1 cellular context compared by ENCODE assay signal in the genomic region with DNA sequence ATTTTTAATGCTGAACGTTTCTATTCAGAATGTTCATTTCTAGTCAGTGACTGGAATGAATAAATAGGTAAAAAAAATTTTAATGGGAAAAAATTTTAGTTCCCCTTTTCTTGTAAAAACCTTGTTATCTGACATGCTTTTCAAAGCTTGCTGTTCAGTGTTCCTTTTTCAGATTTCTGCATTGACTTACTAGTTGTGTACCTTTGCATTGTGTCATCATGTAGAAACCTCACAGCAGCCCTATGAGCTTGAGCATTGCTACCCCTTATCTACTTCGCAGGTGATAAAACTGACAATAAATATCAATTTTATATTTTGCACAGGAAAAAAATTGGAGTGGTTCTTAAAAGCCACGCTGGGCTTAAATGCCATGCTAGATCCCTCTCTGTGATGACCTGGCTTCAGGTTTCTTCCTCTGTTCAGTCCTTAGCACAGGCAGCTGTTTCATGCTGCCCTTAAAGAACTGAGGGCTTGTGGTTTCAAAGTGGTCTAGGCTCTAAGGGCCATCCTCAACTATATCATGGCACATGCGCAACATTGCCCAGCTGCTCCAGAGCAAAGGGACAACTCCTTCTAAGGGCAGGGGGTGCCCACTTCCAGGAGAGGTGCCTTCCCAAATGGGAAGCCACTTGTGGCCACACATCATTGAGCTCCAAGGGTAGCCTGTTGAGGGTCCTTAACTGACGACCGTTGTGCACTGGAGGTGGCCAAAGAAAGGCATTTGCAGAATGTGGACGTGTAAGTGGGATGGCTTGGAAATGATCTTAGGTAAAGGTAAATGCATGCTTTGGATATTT.
A peak's percentile ranks its signal among the peaks of the same experiment; 100 is the strongest.
TF ChIP-seq lines count a peak whose summit lies in the region.

No MANE protein-coding gene starts in this region.

TF ChIP-seq in GM12878, 131 proteins besides CTCF, POLR2A, EP300 and RAD21 (continued from another document and continues in another):
- TF ChIP-seq ZNF217 (IDR thresholded peaks at IDR 0.05) (no peak), RB1 (IDR thresholded peaks at IDR 0.05; ENCODE audit: borderline replicate concordance) (no peak), ZNF24 (IDR thresholded peaks at IDR 0.05) (no peak), MTA3 (IDR thresholded peaks at IDR 0.05; ENCODE audit: borderline replicate concordance, low read length) (no peak; the same call in 1 of the 2 replicates), KLF5 (IDR thresholded peaks at IDR 0.05; ENCODE audit: partially characterized antibody) (no peak), MYB (IDR thresholded peaks at IDR 0.05; ENCODE audit: borderline replicate concordance, low read depth, low read length) (no peak), MYC (IDR thresholded peaks at IDR 0.05; ENCODE audit: insufficient read depth, insufficient read length, insufficient replicate concordance, low read length, severe bottlenecking) (no peak), TBL1XR1 (IDR thresholded peaks at IDR 0.05; ENCODE audit: low read depth, low read length) (0 out of 2 replicates have a peak, but pooled peaks have one; percentile 28), NBN (IDR thresholded peaks at IDR 0.05) (no peak), SIN3A (IDR thresholded peaks at IDR 0.05; ENCODE audit: low read depth, low read length) (no peak), WRNIP1 (IDR thresholded peaks at IDR 0.05; ENCODE audit: borderline replicate concordance, low read depth, low read length) (no peak), ATF7 (IDR thresholded peaks at IDR 0.05; ENCODE audit: low read depth) (no peak), SKIL (IDR thresholded peaks at IDR 0.05; ENCODE audit: low read depth, poor library complexity, severe bottlenecking) (no peak), STAT1 (conservative IDR thresholded peaks at IDR 0.05) (no peak), PKNOX1 (IDR thresholded peaks at IDR 0.05) (no peak), NFYA (IDR thresholded peaks at IDR 0.05; ENCODE audit: borderline replicate concordance, low read depth, low read length) (no peak), SREBF1 (IDR thresholded peaks at IDR 0.05; ENCODE audit: low read length) (no peak), ZBTB33 (IDR thresholded peaks at IDR 0.05) (no peak), NRF1 (conservative IDR thresholded peaks at IDR 0.05; ENCODE audit: low read depth, low read length) (0 out of 2 replicates have a peak, but pooled peaks have one; percentile 35), SRF (IDR thresholded peaks at IDR 0.05; ENCODE audit: low read depth in 2 of 2, low read length in 2 of 2) (no peak), JUND (IDR thresholded peaks at IDR 0.05; ENCODE audit: low read depth, low read length) (no peak), HDAC6 (IDR thresholded peaks at IDR 0.05; ENCODE audit: unreplicated experiment) (no peak), ATF2 (IDR thresholded peaks at IDR 0.05; ENCODE audit: low read length) (0 out of 2 replicates have a peak, but pooled peaks have one; percentile 17), KDM1A (IDR thresholded peaks at IDR 0.05; ENCODE audit: borderline replicate concordance) (no peak), HDGF (IDR thresholded peaks at IDR 0.05) (no peak), CBX3 (IDR thresholded peaks at IDR 0.05; ENCODE audit: borderline replicate concordance, low read depth) (no peak), FOXK2 (IDR thresholded peaks at IDR 0.05) (no peak), ETV6 (conservative IDR thresholded peaks at IDR 0.05 in 1 of 2, IDR thresholded peaks at IDR 0.05 in 1 of 2; ENCODE audit: borderline replicate concordance in 1 of 2, low read depth in 1 of 2) (no peak)
- TF ChIP-seq, protein P1, sequence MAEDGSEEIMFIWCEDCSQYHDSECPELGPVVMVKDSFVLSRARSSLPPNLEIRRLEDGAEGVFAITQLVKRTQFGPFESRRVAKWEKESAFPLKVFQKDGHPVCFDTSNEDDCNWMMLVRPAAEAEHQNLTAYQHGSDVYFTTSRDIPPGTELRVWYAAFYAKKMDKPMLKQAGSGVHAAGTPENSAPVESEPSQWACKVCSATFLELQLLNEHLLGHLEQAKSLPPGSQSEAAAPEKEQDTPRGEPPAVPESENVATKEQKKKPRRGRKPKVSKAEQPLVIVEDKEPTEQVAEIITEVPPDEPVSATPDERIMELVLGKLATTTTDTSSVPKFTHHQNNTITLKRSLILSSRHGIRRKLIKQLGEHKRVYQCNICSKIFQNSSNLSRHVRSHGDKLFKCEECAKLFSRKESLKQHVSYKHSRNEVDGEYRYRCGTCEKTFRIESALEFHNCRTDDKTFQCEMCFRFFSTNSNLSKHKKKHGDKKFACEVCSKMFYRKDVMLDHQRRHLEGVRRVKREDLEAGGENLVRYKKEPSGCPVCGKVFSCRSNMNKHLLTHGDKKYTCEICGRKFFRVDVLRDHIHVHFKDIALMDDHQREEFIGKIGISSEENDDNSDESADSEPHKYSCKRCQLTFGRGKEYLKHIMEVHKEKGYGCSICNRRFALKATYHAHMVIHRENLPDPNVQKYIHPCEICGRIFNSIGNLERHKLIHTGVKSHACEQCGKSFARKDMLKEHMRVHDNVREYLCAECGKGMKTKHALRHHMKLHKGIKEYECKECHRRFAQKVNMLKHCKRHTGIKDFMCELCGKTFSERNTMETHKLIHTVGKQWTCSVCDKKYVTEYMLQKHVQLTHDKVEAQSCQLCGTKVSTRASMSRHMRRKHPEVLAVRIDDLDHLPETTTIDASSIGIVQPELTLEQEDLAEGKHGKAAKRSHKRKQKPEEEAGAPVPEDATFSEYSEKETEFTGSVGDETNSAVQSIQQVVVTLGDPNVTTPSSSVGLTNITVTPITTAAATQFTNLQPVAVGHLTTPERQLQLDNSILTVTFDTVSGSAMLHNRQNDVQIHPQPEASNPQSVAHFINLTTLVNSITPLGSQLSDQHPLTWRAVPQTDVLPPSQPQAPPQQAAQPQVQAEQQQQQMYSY (CRISPR knock-in tag; IDR thresholded peaks at IDR 0.05): no peak; the same call in 1 of the 2 replicates
- TF ChIP-seq, protein P2, sequence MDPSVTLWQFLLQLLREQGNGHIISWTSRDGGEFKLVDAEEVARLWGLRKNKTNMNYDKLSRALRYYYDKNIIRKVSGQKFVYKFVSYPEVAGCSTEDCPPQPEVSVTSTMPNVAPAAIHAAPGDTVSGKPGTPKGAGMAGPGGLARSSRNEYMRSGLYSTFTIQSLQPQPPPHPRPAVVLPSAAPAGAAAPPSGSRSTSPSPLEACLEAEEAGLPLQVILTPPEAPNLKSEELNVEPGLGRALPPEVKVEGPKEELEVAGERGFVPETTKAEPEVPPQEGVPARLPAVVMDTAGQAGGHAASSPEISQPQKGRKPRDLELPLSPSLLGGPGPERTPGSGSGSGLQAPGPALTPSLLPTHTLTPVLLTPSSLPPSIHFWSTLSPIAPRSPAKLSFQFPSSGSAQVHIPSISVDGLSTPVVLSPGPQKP (IDR thresholded peaks at IDR 0.05; ENCODE audit: low read depth, low read length): no peak
- TF ChIP-seq, protein P3, sequence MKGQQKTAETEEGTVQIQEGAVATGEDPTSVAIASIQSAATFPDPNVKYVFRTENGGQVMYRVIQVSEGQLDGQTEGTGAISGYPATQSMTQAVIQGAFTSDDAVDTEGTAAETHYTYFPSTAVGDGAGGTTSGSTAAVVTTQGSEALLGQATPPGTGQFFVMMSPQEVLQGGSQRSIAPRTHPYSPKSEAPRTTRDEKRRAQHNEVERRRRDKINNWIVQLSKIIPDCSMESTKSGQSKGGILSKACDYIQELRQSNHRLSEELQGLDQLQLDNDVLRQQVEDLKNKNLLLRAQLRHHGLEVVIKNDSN (IDR thresholded peaks at IDR 0.05; ENCODE audit: borderline replicate concordance, extremely low read length, insufficient read depth, low read depth, low read length): no peak
- TF ChIP-seq, protein P4, sequence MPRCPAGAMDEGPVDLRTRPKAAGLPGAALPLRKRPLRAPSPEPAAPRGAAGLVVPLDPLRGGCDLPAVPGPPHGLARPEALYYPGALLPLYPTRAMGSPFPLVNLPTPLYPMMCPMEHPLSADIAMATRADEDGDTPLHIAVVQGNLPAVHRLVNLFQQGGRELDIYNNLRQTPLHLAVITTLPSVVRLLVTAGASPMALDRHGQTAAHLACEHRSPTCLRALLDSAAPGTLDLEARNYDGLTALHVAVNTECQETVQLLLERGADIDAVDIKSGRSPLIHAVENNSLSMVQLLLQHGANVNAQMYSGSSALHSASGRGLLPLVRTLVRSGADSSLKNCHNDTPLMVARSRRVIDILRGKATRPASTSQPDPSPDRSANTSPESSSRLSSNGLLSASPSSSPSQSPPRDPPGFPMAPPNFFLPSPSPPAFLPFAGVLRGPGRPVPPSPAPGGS (IDR thresholded peaks at IDR 0.05; ENCODE audit: borderline replicate concordance, insufficient read depth, low read depth, low read length, poor library complexity, severe bottlenecking): no peak
- TF ChIP-seq, protein P5, sequence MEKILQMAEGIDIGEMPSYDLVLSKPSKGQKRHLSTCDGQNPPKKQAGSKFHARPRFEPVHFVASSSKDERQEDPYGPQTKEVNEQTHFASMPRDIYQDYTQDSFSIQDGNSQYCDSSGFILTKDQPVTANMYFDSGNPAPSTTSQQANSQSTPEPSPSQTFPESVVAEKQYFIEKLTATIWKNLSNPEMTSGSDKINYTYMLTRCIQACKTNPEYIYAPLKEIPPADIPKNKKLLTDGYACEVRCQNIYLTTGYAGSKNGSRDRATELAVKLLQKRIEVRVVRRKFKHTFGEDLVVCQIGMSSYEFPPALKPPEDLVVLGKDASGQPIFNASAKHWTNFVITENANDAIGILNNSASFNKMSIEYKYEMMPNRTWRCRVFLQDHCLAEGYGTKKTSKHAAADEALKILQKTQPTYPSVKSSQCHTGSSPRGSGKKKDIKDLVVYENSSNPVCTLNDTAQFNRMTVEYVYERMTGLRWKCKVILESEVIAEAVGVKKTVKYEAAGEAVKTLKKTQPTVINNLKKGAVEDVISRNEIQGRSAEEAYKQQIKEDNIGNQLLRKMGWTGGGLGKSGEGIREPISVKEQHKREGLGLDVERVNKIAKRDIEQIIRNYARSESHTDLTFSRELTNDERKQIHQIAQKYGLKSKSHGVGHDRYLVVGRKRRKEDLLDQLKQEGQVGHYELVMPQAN (conservative IDR thresholded peaks at IDR 0.05): no peak
- TF ChIP-seq, protein P6, sequence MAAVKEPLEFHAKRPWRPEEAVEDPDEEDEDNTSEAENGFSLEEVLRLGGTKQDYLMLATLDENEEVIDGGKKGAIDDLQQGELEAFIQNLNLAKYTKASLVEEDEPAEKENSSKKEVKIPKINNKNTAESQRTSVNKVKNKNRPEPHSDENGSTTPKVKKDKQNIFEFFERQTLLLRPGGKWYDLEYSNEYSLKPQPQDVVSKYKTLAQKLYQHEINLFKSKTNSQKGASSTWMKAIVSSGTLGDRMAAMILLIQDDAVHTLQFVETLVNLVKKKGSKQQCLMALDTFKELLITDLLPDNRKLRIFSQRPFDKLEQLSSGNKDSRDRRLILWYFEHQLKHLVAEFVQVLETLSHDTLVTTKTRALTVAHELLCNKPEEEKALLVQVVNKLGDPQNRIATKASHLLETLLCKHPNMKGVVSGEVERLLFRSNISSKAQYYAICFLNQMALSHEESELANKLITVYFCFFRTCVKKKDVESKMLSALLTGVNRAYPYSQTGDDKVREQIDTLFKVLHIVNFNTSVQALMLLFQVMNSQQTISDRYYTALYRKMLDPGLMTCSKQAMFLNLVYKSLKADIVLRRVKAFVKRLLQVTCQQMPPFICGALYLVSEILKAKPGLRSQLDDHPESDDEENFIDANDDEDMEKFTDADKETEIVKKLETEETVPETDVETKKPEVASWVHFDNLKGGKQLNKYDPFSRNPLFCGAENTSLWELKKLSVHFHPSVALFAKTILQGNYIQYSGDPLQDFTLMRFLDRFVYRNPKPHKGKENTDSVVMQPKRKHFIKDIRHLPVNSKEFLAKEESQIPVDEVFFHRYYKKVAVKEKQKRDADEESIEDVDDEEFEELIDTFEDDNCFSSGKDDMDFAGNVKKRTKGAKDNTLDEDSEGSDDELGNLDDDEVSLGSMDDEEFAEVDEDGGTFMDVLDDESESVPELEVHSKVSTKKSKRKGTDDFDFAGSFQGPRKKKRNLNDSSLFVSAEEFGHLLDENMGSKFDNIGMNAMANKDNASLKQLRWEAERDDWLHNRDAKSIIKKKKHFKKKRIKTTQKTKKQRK (IDR thresholded peaks at IDR 0.05; ENCODE audit: low read depth, low read length): no peak
